12 cellular contexts compared by ENCODE assay signal in the genomic region with DNA sequence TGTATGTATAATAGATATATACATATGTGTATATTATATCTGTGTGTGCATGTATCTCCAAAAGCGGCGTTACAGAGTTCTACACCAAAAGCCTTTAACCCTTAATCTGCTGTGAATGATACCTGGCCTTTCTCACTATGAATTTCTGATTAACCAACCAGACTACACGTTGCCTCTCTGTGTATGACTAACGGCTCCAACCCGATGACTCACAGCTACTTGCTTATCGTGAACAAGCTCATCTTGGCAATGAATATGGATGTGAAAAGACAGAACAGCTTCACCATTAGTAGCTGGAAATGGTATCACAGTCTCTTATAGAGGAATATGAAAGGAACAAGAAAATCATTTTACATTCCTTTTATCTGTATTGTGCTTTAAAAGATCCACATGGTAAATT. TPM values are rescaled to one million over a fixed set of nuclear protein-coding genes. Genes with fewer than 3 reads are reported as not detected.
DNase-seq lines count a peak whose midpoint lies in the region; ATAC-seq, FAIRE-seq and TF ChIP-seq lines count a peak whose summit lies in the region.
"Had no signal": no experiment of that assay in that cellular context is flagged by ENCODE, and none has a peak within 500 bp of the region (broad histone marks: within the 10 kb centered on the region; RNA-seq: fewer than 3 reads in every experiment).

No MANE protein-coding gene starts in this region.

- DNase-seq in Calu3 (peak; percentile 16), NCI-H226 (peak; percentile 84), occipital lobe (lab: John Stamatoyannopoulos, UW) (peak; percentile 16), Kasumi-1 (lab: John Stamatoyannopoulos, UW) (no peak), GM12891 (ENCODE audit: insufficient read length, low spot score) (no peak), globus pallidus (ENCODE audit: low spot score) (no peak)
- DNase-seq: activated CD4-positive, alpha-beta T cell treated with anti-CD3 and anti-CD28 coated beads, Interleukin-2, amount 50 U/mL, for 48 hours; glutamatergic neuron; NCI-H1694 had no signal

- no peaks in the 10 kb centered on the region for H3K4me1 Mint-ChIP-seq in Calu3 (ENCODE audit: low read depth, unreplicated experiment)

- peaks cover 33% of the 10 kb centered on the region for H3K27me3 Mint-ChIP-seq in Calu3 (ENCODE audit: unreplicated experiment)

- H3K4me3 Mint-ChIP-seq in Calu3 (ENCODE audit: low read depth, unreplicated experiment), result no peak overlapping the region

- BruUV-seq in Calu3 (replicated peaks; lab: Mats Ljungman, UMichigan), result no TSS peak

- CTCF ChIA-PET in Calu3 (lab: Charles Lee), result interaction anchor here (0.7 to 0.9 kb wide), 2 partner anchors 17 to 316 kb away, joined by 3 to 4 read pairs; no protein-coding TSS in a partner anchor

- ATAC-seq in esophagus mucosa (peak; percentile 37), GM21381 (IDR thresholded peaks at IDR 0.05; ENCODE audit: unreplicated experiment) (no peak)

- no peak for TF ChIP-seq CTCF in Calu3 (IDR thresholded peaks at IDR 0.05; ENCODE audit: unreplicated experiment)

- H3K27ac Mint-ChIP-seq in Calu3 (ENCODE audit: unreplicated experiment), result no peak overlapping the region

- no peak for TF ChIP-seq POLR2A in GM12891 (IDR thresholded peaks at IDR 0.05; ENCODE audit: low read depth, low read length)

- intact Hi-C loops in Calu3 (cut with micrococcal nuclease; ENCODE audit: unreplicated experiment), result no loop called here

- FAIRE-seq in GM12891 (lab: Jason Lieb, UNC), result no peak
- FAIRE-seq: GM18507 had no signal

- no peaks in the 10 kb centered on the region for H3K36me3 Mint-ChIP-seq in Calu3 (ENCODE audit: insufficient read depth, unreplicated experiment)

- H3K9me3 Mint-ChIP-seq in Calu3 (ENCODE audit: low read depth, unreplicated experiment), result peaks cover 3% of the 10 kb centered on the region

TF ChIP-seq in GM12891, 5 proteins besides CTCF, POLR2A, EP300 and RAD21:
- TF ChIP-seq POU2F2 (IDR thresholded peaks at IDR 0.05; ENCODE audit: low read depth, low read length), result no peak
- TF ChIP-seq TAF1 (IDR thresholded peaks at IDR 0.05; ENCODE audit: low read depth, low read length), result no peak
- TF ChIP-seq PAX5 (IDR thresholded peaks at IDR 0.05; ENCODE audit: insufficient read depth, low read length, severe bottlenecking), result no peak
TF ChIP-seq in GM12891: peak in this region for 0.

RNA-seq across cellular contexts. Expression of gene ARHGAP44, which starts 23.8 kb away (rescaled TPM):
- 17.1 and 17.5 TPM in 2 replicates for total RNA-seq in Calu3 (2022)
- total RNA-seq in esophagus mucosa, result 0.28 TPM
- total RNA-seq in occipital lobe, result 16.4 TPM
- polyA plus RNA-seq in GM12891 (2012; ENCODE audit: low read depth, missing spikeins), result 5.0 TPM

Comparison
In these comparisons a context has a peak if more than half of its experiments do, and no peak if none do; other contexts are left out.
1. DNase-seq: peak in Calu3 (single experiment), NCI-H226 (single experiment) and occipital lobe (single experiment); none in Kasumi-1 (0 of 2), GM12891 (single experiment) and globus pallidus (single experiment).
2. RNA of gene ARHGAP44, which starts 23.8 kb away (total RNA-seq): 17.1 to 17.5 TPM in Calu3 and 16.4 TPM in occipital lobe (single experiment); 0.28 TPM in esophagus mucosa (single experiment); every median in the first group is over 10 times any median in the second.